8 cellular contexts compared by ENCODE assay signal in the genomic region with DNA sequence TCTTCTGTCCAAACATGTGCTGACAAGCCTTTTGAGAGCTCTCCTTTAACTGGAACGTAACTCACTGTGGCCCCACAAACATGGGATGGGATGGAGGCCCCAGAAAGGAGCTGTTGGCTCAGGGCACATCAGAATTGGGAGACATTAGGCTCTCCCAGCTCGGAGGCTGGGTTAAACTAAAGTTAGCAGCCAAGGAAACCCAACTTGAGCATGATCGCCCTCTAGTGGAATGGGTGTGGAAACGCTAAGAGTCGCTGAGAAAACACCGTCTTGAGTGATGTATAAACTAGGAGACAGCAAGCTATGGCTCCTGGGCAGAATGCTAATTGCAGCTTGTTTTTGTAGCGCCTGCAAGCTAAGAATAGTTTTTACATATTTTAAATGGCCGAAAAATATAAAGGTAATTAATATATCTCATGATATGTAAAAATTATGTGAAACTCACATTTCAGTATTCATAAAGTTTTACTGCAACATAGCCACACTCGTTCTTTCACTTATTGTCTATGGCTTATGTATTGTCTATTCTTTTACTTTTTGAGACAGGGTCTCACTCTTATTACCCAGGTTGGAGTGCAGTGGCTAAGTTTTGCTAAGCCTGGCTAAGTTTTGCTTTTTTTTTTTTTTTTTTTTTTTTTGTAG.
DNase-seq lines count a peak whose midpoint lies in the region; ATAC-seq and TF ChIP-seq lines count a peak whose summit lies in the region.

No MANE protein-coding gene starts in this region.

- no peaks in the 10 kb centered on the region for H3K9me3 ChIP-seq in neuronal stem cell (replicated peaks in 1 of 2; ENCODE audit: control insufficient read depth in 2 of 2, insufficient read depth in 1 of 2, low read depth in 1 of 2, low read length in 2 of 2)

- H3K4me3 ChIP-seq in fibroblast of the aortic adventitia (ENCODE audit: low read depth, low read length): no peak overlapping the region
- no peak overlapping the region for H3K4me3 ChIP-seq in neuronal stem cell (ENCODE audit: low read length in 2 of 2)

- no peak for ATAC-seq in GM21825 (IDR thresholded peaks at IDR 0.05; ENCODE audit: unreplicated experiment)

- peaks cover 12% of the 10 kb centered on the region for H3K27me3 Mint-ChIP-seq in activated T-cell treated with anti-CD3 and anti-CD28 coated beads, Interleukin-2, amount 50 U/mL, for 24 hours

- no CpG with 5 or more reads among the region's 9 CpGs for WGBS in neuronal stem cell (ENCODE audit: extremely low coverage in 2 of 2, insufficient read length in 2 of 2, insufficient replicate concordance in 1 of 2), 2 donors

- H3K4me1 ChIP-seq in neuronal stem cell (ENCODE audit: control insufficient read depth in 2 of 2, insufficient read depth in 1 of 2, low read depth in 1 of 2, low read length in 2 of 2): peaks cover 0 to 3% of the 10 kb centered on the region in 2 donors

- H2BK12ac ChIP-seq in neuronal stem cell (ENCODE audit: low read length): no peak overlapping the region

- H2BK120ac ChIP-seq in neuronal stem cell (ENCODE audit: low read depth, low read length): no peak overlapping the region

- no peak overlapping the region for H2BK15ac ChIP-seq in neuronal stem cell (ENCODE audit: low read length)

- H3K4ac ChIP-seq in neuronal stem cell (ENCODE audit: low read length): no peak overlapping the region

- H3K23ac ChIP-seq in neuronal stem cell (ENCODE audit: low read depth, low read length, poor library complexity): no peak overlapping the region

- no peaks in the 10 kb centered on the region for H3K36me3 Mint-ChIP-seq in activated T-cell treated with anti-CD3 and anti-CD28 coated beads, Interleukin-2, amount 50 U/mL, for 24 hours (ENCODE audit: low read depth)

- no peak overlapping the region for H3K27ac Mint-ChIP-seq in activated T-cell treated with anti-CD3 and anti-CD28 coated beads, Interleukin-2, amount 50 U/mL, for 24 hours

- H3K27ac ChIP-seq in neuronal stem cell (replicated peaks; ENCODE audit: low read length): no peak overlapping the region

- H3K79me1 ChIP-seq in neuronal stem cell (ENCODE audit: low read depth, low read length): no peaks in the 10 kb centered on the region

- peak overlapping the region; percentile 73 for H2AFZ ChIP-seq in neuronal stem cell (ENCODE audit: low read length)

- H3K4me1 Mint-ChIP-seq in activated T-cell treated with anti-CD3 and anti-CD28 coated beads, Interleukin-2, amount 50 U/mL, for 24 hours (ENCODE audit: low read depth): peaks cover 2% of the 10 kb centered on the region

- no peak overlapping the region for H3K18ac ChIP-seq in neuronal stem cell (ENCODE audit: low read length)

- H3K14ac ChIP-seq in neuronal stem cell (ENCODE audit: low read length): no peak overlapping the region

- no peak overlapping the region for H4K8ac ChIP-seq in neuronal stem cell (ENCODE audit: low read depth, low read length)

- H2AK5ac ChIP-seq in neuronal stem cell (ENCODE audit: low read depth, low read length): no peak overlapping the region

- peak; percentile 15 to 27 for DNase-seq in activated CD4-positive, alpha-beta T cell treated with anti-CD3 and anti-CD28 coated beads for 24 hours (ENCODE audit: low read depth in 2 of 2)
- no peak for DNase-seq in activated CD4-positive, alpha-beta T cell treated with anti-CD3 and anti-CD28 coated beads for 1 hour
- DNase-seq in HuH-7 (ENCODE audit: low spot score) (peak; percentile 84), NOMO-1 treated with dmso at 0.1 percent for 144 hours (lab: John Stamatoyannopoulos, UW; ENCODE audit: unreplicated experiment) (peak; percentile 31), fibroblast of the aortic adventitia (ENCODE audit: low read depth) (peak; percentile 87), neuronal stem cell (ENCODE audit: low spot score) (peak; percentile 79)
- DNase-seq in activated T-cell treated with anti-CD3 and anti-CD28 coated beads, Interleukin-2, amount 50 U/mL, for 24 hours: peak; percentile 39

- H3K36me3 ChIP-seq in neuronal stem cell (replicated peaks in 1 of 2; ENCODE audit: control insufficient read depth in 2 of 2, insufficient read depth in 2 of 2, low read length in 2 of 2): peaks cover 0 to 7% of the 10 kb centered on the region in 2 donors

- peak; percentile 92 for TF ChIP-seq CTCF in fibroblast of the aortic adventitia (IDR thresholded peaks at IDR 0.05; ENCODE audit: insufficient read depth, low read length)

- H3K4me2 ChIP-seq in neuronal stem cell (ENCODE audit: insufficient read depth, low read length, poor library complexity, severe bottlenecking): no peak overlapping the region

- H3K9ac ChIP-seq in neuronal stem cell (ENCODE audit: low read depth, low read length, poor library complexity): no peak overlapping the region

- H3K4me3 Mint-ChIP-seq in activated T-cell treated with anti-CD3 and anti-CD28 coated beads, Interleukin-2, amount 50 U/mL, for 24 hours: no peak overlapping the region

- H2BK5ac ChIP-seq in neuronal stem cell (ENCODE audit: low read length): no peak overlapping the region

- H4K91ac ChIP-seq in neuronal stem cell (ENCODE audit: low read depth, low read length, poor library complexity): no peak overlapping the region

- H3K27me3 ChIP-seq in neuronal stem cell (ENCODE audit: control insufficient read depth in 3 of 3, insufficient read depth in 3 of 3, low read depth in 1 of 3, low read length in 3 of 3): no peaks in the 10 kb centered on the region

- no peaks in the 10 kb centered on the region for H3K9me3 Mint-ChIP-seq in activated T-cell treated with anti-CD3 and anti-CD28 coated beads, Interleukin-2, amount 50 U/mL, for 24 hours
